ENCODE assay signal across 8 cellular contexts in the genomic region with DNA sequence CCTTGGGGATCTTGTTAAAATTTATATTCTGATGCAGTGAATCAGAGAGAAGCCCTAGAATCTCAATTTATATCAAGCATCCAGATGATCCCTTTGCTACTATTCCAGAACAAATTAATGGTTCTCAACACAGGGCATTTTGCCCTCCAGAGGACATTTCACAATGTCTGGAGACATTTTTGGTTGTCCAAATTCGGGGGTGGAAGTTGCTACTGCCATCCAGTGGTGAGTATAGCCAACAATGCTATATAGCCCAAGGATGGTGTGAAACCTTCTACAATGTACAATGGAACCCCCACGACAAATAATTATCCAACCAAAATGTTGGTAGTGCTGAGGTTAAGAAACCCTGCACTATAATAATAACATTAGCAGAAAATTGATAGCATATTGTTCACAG.
DNase-seq lines count a peak whose midpoint lies in the region; ATAC-seq and TF ChIP-seq lines count a peak whose summit lies in the region.

No MANE protein-coding gene starts in this region.

- H3K79me2 ChIP-seq in osteoblast (ENCODE audit: insufficient read depth, low read length), result no peaks in the 10 kb centered on the region

- H3K9me3 ChIP-seq in osteoblast (ENCODE audit: low read depth, low read length), result no peaks in the 10 kb centered on the region

- no peaks in the 10 kb centered on the region for H3K4me1 ChIP-seq in osteoblast (ENCODE audit: insufficient read depth, low read length)

- no peak overlapping the region for H3K4me3 ChIP-seq in AG04449 (ENCODE audit: low read depth, low read length)
- H3K4me3 ChIP-seq in fibroblast of mammary gland (ENCODE audit: control insufficient read depth, low read depth, low read length), result no peak overlapping the region
- no peak overlapping the region for H3K4me3 ChIP-seq in osteoblast (ENCODE audit: insufficient read depth, low read length)

- H4K20me1 ChIP-seq in osteoblast (ENCODE audit: insufficient read depth, low read length), result no peaks in the 10 kb centered on the region

- CTCF ChIA-PET in AG04449 (lab: Yijun Ruan, JAX), result no interaction called here

- no peak overlapping the region for H2AFZ ChIP-seq in osteoblast (ENCODE audit: low read length)

- peak; percentile 26 for TF ChIP-seq CTCF in AG04449 (IDR thresholded peaks at IDR 0.05; ENCODE audit: insufficient read depth, low read length, missing control alignments)
- TF ChIP-seq CTCF in fibroblast of mammary gland (conservative IDR thresholded peaks at IDR 0.05; ENCODE audit: control insufficient read depth, insufficient read depth, low read depth, low read length), result peak; percentile 83
- no peak for TF ChIP-seq CTCF in osteoblast (IDR thresholded peaks at IDR 0.05; ENCODE audit: extremely low read depth, low read depth, low read length)

- no peak for TF ChIP-seq POLR2A in erythroblast (IDR thresholded peaks at IDR 0.05; ENCODE audit: low read length)

- H3K27ac ChIP-seq in osteoblast (ENCODE audit: low read depth, low read length), result no peak overlapping the region

- H3K27me3 ChIP-seq in osteoblast (ENCODE audit: insufficient read depth, low read length), result no peaks in the 10 kb centered on the region

- peak; percentile 62 for ATAC-seq in GM18858 (IDR thresholded peaks at IDR 0.05; ENCODE audit: unreplicated experiment)

- no peak overlapping the region for H3K4me2 ChIP-seq in osteoblast (ENCODE audit: insufficient read depth, low read length)

- POLR2A ChIA-PET in AG04449 (lab: Yijun Ruan, JAX), result no interaction called here

- H3K36me3 ChIP-seq in osteoblast (ENCODE audit: insufficient read depth, low read length), result no peaks in the 10 kb centered on the region

- no peak for DNase-seq in AG04449 (ENCODE audit: low read depth, low spot score)
- peak; percentile 59 for DNase-seq in NCI-H69 (lab: John Stamatoyannopoulos, UW)
- peak; percentile 71 for DNase-seq in fibroblast of mammary gland (ENCODE audit: low read depth)
- no peak for DNase-seq in activated naive CD4-positive, alpha-beta T cell treated with Interleukin-2 at 50 U/mL for 16 hours
- no peak for DNase-seq in erythroblast (lab: John Stamatoyannopoulos, UW)
- no peak for DNase-seq in osteoblast (ENCODE audit: insufficient read length, low spot score, missing footprints)
- DNase-seq in central memory CD4-positive, alpha-beta T cell, result no peak

Comparison
In these comparisons a context has a peak if more than half of its experiments do, and no peak if none do; other contexts are left out.
1. DNase-seq: peak in NCI-H69 (single experiment) and fibroblast of mammary gland (single experiment); none in AG04449 (single experiment), activated naive CD4-positive, alpha-beta T cell treated with Interleukin-2 at 50 U/mL for 16 hours (single experiment), erythroblast (0 of 2), osteoblast (single experiment) and central memory CD4-positive, alpha-beta T cell (single experiment).